In genomic region chr18:13387856-13388548, GRCh38 we compare ENCODE assay signal across 15 cellular contexts.
DNase-seq lines count a peak whose midpoint lies in the region; ATAC-seq and TF ChIP-seq lines count a peak whose summit lies in the region.
"Had no signal": no experiment of that assay in that cellular context is flagged by ENCODE, and none has a peak within 500 bp of the region (broad histone marks: within the 10 kb centered on the region; RNA-seq: fewer than 3 reads in every experiment).

No MANE protein-coding gene starts in this region.

- intact Hi-C loops in left ventricle myocardium inferior (cut with micrococcal nuclease) = loop anchor here (10.0 kb wide), 1 partner anchor 67 kb away; no protein-coding TSS in a partner anchor

- no peaks in the 10 kb centered on the region for H3K9me3 ChIP-seq in MG63
- H3K9me3 ChIP-seq in left ventricle myocardium inferior (replicated peaks) = no peaks in the 10 kb centered on the region

- H3K27me3 ChIP-seq in MG63 (no peaks in the 10 kb centered on the region), left ventricle myocardium inferior (ENCODE audit: low read depth) (no peaks in the 10 kb centered on the region)

- ATAC-seq in GM21526 (IDR thresholded peaks at IDR 0.05; ENCODE audit: low FRiP score, unreplicated experiment) = no peak
- no peak for ATAC-seq in HG02588 (IDR thresholded peaks at IDR 0.05; ENCODE audit: unreplicated experiment)
- ATAC-seq: PC-3; stimulated activated naive B cell treated with anti-CD40 and anti-IgM and Interleukin-4, amounts not matched to agents 10 μg/mL and 1 μg/mL and 100 μg/mL, for 72 hours; T-cell had no signal

- H3K4me1 ChIP-seq in left ventricle myocardium inferior = peaks cover 47% of the 10 kb centered on the region

- no peak overlapping the region for H3K4me3 ChIP-seq in MG63
- no peak overlapping the region for H3K4me3 ChIP-seq in left ventricle myocardium inferior

- TF ChIP-seq CTCF in left ventricle myocardium inferior (IDR thresholded peaks at IDR 0.05; ENCODE audit: borderline replicate concordance) = no peak

- H3K36me3 ChIP-seq in MG63 (no peaks in the 10 kb centered on the region), left ventricle myocardium inferior (no peaks in the 10 kb centered on the region)

- DNase-seq in Daoy (ENCODE audit: low read depth) = peak; percentile 33
- peak; percentile 76 for DNase-seq in MG63
- DNase-seq in left ventricle myocardium inferior = no peak
- peak; percentile 48 for DNase-seq in stromal cell of bone marrow (ENCODE audit: low read depth)
- DNase-seq in stimulated activated naive CD4-positive, alpha-beta T cell treated with Interleukin-2 at 50 U/mL for 16 hours (lab: John Stamatoyannopoulos, UW) = no peak
- DNase-seq: activated B cell treated with CpG ODN at 0.5 μM for 24 hours; activated T-cell treated with anti-CD3 and anti-CD28 coated beads for 4 hours; dermis blood vessel endothelial cell; immature natural killer cell; NCI-H1105 treated with DMSO at 0.1 percent for 48 hours; PC-3; stimulated activated naive B cell treated with anti-CD40 and anti-IgM and Interleukin-4, amounts not matched to agents 10 μg/mL and 1 μg/mL and 100 μg/mL, for 72 hours; T-cell had no signal

- H3K27ac ChIP-seq in left ventricle myocardium inferior (replicated peaks) = peak overlapping the region; percentile 51

Comparison
In these comparisons a context has a peak if more than half of its experiments do, and no peak if none do; other contexts are left out.
1. DNase-seq: peak in Daoy (single experiment), MG63 (single experiment) and stromal cell of bone marrow (single experiment); none in left ventricle myocardium inferior (single experiment) and stimulated activated naive CD4-positive, alpha-beta T cell treated with Interleukin-2 at 50 U/mL for 16 hours (single experiment).